In genomic region chr9:126470251-126470993, GRCh38 we compare ENCODE assay signal across 9 cellular contexts.
DNase-seq lines count a peak whose midpoint lies in the region; ATAC-seq lines count a peak whose summit lies in the region.
"Had no signal": no experiment of that assay in that cellular context is flagged by ENCODE, and none has a peak within 500 bp of the region (broad histone marks: within the 10 kb centered on the region; RNA-seq: fewer than 3 reads in every experiment).

No MANE protein-coding gene starts in this region.

- POLR2A ChIA-PET in activated CD4-positive, alpha-beta memory T cell treated with anti-CD3 and anti-CD28 coated beads for 36 hours (lab: Charles Lee): interaction anchor here (1.7 kb wide), 1 partner anchor 46 kb away, joined by 6 read pairs; no protein-coding TSS in a partner anchor

- ATAC-seq in GM18870 (IDR thresholded peaks at IDR 0.05; ENCODE audit: unreplicated experiment): peak; percentile 40
- peak; percentile 38 for ATAC-seq in HG03159 (IDR thresholded peaks at IDR 0.05; ENCODE audit: unreplicated experiment)
- peak; percentile 13 for ATAC-seq in sciatic nerve

- H3K4me3 Mint-ChIP-seq in activated CD4-positive, alpha-beta memory T cell treated with anti-CD3 and anti-CD28 coated beads for 36 hours: no peak overlapping the region

- H3K27ac Mint-ChIP-seq in activated CD4-positive, alpha-beta memory T cell treated with anti-CD3 and anti-CD28 coated beads for 36 hours: peak overlapping the region; percentile 49

- H3K9me3 Mint-ChIP-seq in activated CD4-positive, alpha-beta memory T cell treated with anti-CD3 and anti-CD28 coated beads for 36 hours: no peaks in the 10 kb centered on the region

- CTCF ChIA-PET in activated CD4-positive, alpha-beta memory T cell treated with anti-CD3 and anti-CD28 coated beads for 36 hours (lab: Charles Lee): interaction anchor here (1.3 to 4.2 kb wide), 5 partner anchors 20 to 88 kb away, joined by 3 to 34 read pairs (median 5); no protein-coding TSS in a partner anchor

- peaks cover 7% of the 10 kb centered on the region for H3K27me3 Mint-ChIP-seq in activated CD4-positive, alpha-beta memory T cell treated with anti-CD3 and anti-CD28 coated beads for 36 hours

- H3K36me3 Mint-ChIP-seq in activated CD4-positive, alpha-beta memory T cell treated with anti-CD3 and anti-CD28 coated beads for 36 hours: no peaks in the 10 kb centered on the region

- peaks cover 48% of the 10 kb centered on the region for H3K4me1 Mint-ChIP-seq in activated CD4-positive, alpha-beta memory T cell treated with anti-CD3 and anti-CD28 coated beads for 36 hours (ENCODE audit: low read depth)

- DNase-seq in activated CD4-positive, alpha-beta memory T cell treated with anti-CD3 and anti-CD28 coated beads for 36 hours: peak; percentile 33
- DNase-seq in sciatic nerve (ENCODE audit: low spot score): peak; percentile 40
- DNase-seq in mesenteric fat pad (ENCODE audit: low spot score): no peak
- DNase-seq in DMS 273 (lab: John Stamatoyannopoulos, UW; ENCODE audit: unreplicated experiment): no peak
- DNase-seq in AG20443 (ENCODE audit: low spot score): no peak
- DNase-seq in medulla oblongata (ENCODE audit: extremely low spot score): no peak
- DNase-seq: NCI-H446 had no signal

- intact Hi-C loops in activated CD4-positive, alpha-beta memory T cell treated with anti-CD3 and anti-CD28 coated beads for 36 hours (cut with micrococcal nuclease): loop anchor here (2.0 to 10.0 kb wide), 2 partner anchors 32 to 146 kb away; partner anchors contain the start of gene MVB12B
- intact Hi-C loops in sciatic nerve (cut with DNase I): no loop called here

Comparison
In these comparisons a context has a peak if more than half of its experiments do, and no peak if none do; other contexts are left out.
1. DNase-seq: peak in activated CD4-positive, alpha-beta memory T cell treated with anti-CD3 and anti-CD28 coated beads for 36 hours (single experiment) and sciatic nerve (single experiment); none in mesenteric fat pad (single experiment), DMS 273 (single experiment), AG20443 (single experiment) and medulla oblongata (single experiment).
2. Peak in every context shown above with its lines, with median percentiles within 50 percentile points of each other: ATAC-seq.